ENCODE assay signal across 1 cellular context in genomic region chr3:180421221-180421620, GRCh38.
TF ChIP-seq lines count a peak whose summit lies in the region.

No MANE protein-coding gene starts in this region.

TF ChIP-seq in GM23338, 12 proteins besides CTCF, POLR2A, EP300 and RAD21 (continued from another document):
- TF ChIP-seq ZNF462 (CRISPR knock-in tag; IDR thresholded peaks at IDR 0.05): no peak
- TF ChIP-seq CREB1 (CRISPR knock-in tag; IDR thresholded peaks at IDR 0.05; ENCODE audit: low read depth): no peak
- TF ChIP-seq JUNB (IDR thresholded peaks at IDR 0.05; ENCODE audit: unreplicated experiment): no peak
- no peak for TF ChIP-seq REST (IDR thresholded peaks at IDR 0.05; ENCODE audit: unreplicated experiment)
- TF ChIP-seq ZNF331 (CRISPR knock-in tag; IDR thresholded peaks at IDR 0.05; ENCODE audit: low read depth): no peak
- TF ChIP-seq EZH2phosphoT487 (IDR thresholded peaks at IDR 0.05; ENCODE audit: unreplicated experiment): no peak
- TF ChIP-seq EZH2 (IDR thresholded peaks at IDR 0.05; ENCODE audit: low read depth, unreplicated experiment): no peak
